Comparison of ENCODE assay signal across 22 cellular contexts in genomic region chr2:7931808-7932207, GRCh38.
"Had no signal": no experiment of that assay in that cellular context is flagged by ENCODE, and none has a peak within 500 bp of the region (broad histone marks: within the 10 kb centered on the region; RNA-seq: fewer than 3 reads in every experiment).

No MANE protein-coding gene starts in this region.

- H3K4me1 Mint-ChIP-seq: IgD-negative memory B cell had no signal

- H3K9me3 Mint-ChIP-seq: activated naive CD4-positive, alpha-beta T cell treated with anti-CD3 and anti-CD28 coated beads, Interleukin-2, amount 50 U/mL, for 24 hours; IgD-negative memory B cell; T-cell; WTC11 had no signal

- H3K27ac Mint-ChIP-seq: activated naive CD4-positive, alpha-beta T cell treated with anti-CD3 and anti-CD28 coated beads, Interleukin-2, amount 50 U/mL, for 24 hours; IgD-negative memory B cell; T-cell; WTC11 had no signal

- H3K4me3 ChIP-seq: cardiac muscle cell, SK-N-MC had no signal

- H3K36me3 ChIP-seq: brain microvascular endothelial cell, cardiac muscle cell had no signal

- ATAC-seq: Panc1, Right ventricle myocardium inferior, T-cell, WTC11 had no signal

- DNase-seq: activated CD4-positive, CD25-positive, alpha-beta regulatory T cell treated with anti-CD3 and anti-CD28 coated beads, Interleukin-2, amount 50 U/mL, for 72 hours; activated T-cell treated with anti-CD3 and anti-CD28 coated beads for 4 hours; brain microvascular endothelial cell; KG1; NCI-H1048; NCI-H1417; NCI-H1694 treated with DMSO at 0.1 percent for 48 hours; NCI-H2029 treated with DMSO at 0.1 percent for 48 hours; NCI-H345; NCI-H510A; NCI-H526 treated with DMSO at 0.1 percent for 48 hours; NK-92 treated with Interleukin-12 subunit alpha and Interleukin-12 subunit beta, amount 100 ng/mL, for 24 hours; OCI-M1; RPMI8226; T-cell had no signal

- H3K27me3 Mint-ChIP-seq: activated naive CD4-positive, alpha-beta T cell treated with anti-CD3 and anti-CD28 coated beads, Interleukin-2, amount 50 U/mL, for 24 hours; T-cell had no signal

- H3K27ac ChIP-seq: brain microvascular endothelial cell, cardiac muscle cell, SK-N-MC had no signal

- H3K36me3 Mint-ChIP-seq: activated naive CD4-positive, alpha-beta T cell treated with anti-CD3 and anti-CD28 coated beads, Interleukin-2, amount 50 U/mL, for 24 hours; IgD-negative memory B cell; T-cell; WTC11 had no signal

- H3K27me3 ChIP-seq: brain microvascular endothelial cell, cardiac muscle cell had no signal

- H3K4me3 Mint-ChIP-seq: activated naive CD4-positive, alpha-beta T cell treated with anti-CD3 and anti-CD28 coated beads, Interleukin-2, amount 50 U/mL, for 24 hours; IgD-negative memory B cell; T-cell; WTC11 had no signal
